ENCODE assay signal across 21 cellular contexts in genomic region chr1:87686671-87687070, GRCh38.
A peak's percentile ranks its signal among the peaks of the same experiment; 100 is the strongest.
DNase-seq lines count a peak whose midpoint lies in the region; ATAC-seq and TF ChIP-seq lines count a peak whose summit lies in the region.
"Had no signal": no experiment of that assay in that cellular context is flagged by ENCODE, and none has a peak within 500 bp of the region (broad histone marks: within the 10 kb centered on the region; RNA-seq: fewer than 3 reads in every experiment).

No MANE protein-coding gene starts in this region.

- DNase-seq in fibroblast of villous mesenchyme (ENCODE audit: low read depth), result peak; percentile 78
- no peak for DNase-seq in neural crest cell (ENCODE audit: low read depth, low spot score)
- DNase-seq in activated CD8-positive, alpha-beta memory T cell treated with anti-CD3 and anti-CD28 coated beads, Interleukin-2, amount 10 ng/mL, durations not matched to agents 7 days and 5 days, result no peak
- no peak for DNase-seq in stimulated activated naive CD4-positive, alpha-beta T cell treated with Interleukin-2 at 50 U/mL for 16 hours (lab: John Stamatoyannopoulos, UW)
- DNase-seq in NCI-H2196 treated with DMSO at 0.1 percent for 48 hours (lab: John Stamatoyannopoulos, UW; ENCODE audit: unreplicated experiment), result no peak
- DNase-seq in endothelial cell (ENCODE audit: low spot score), result no peak
- DNase-seq: ACHN; CD4-positive, alpha-beta T cell; COR-L47; GM23248; NCI-H1048; NCI-H1417 treated with DMSO at 0.1 percent for 48 hours; NCI-H187 treated with DMSO at 0.1 percent for 48 hours; NCI-H345; NCI-H524 treated with DMSO at 0.1 percent for 48 hours had no signal

- H3K4me1 Mint-ChIP-seq in neural crest cell (peaks cover 44% of the 10 kb centered on the region), endothelial cell (ENCODE audit: unreplicated experiment) (peaks cover 28% of the 10 kb centered on the region)
- no peaks in the 10 kb centered on the region for H3K4me1 Mint-ChIP-seq in activated CD8-positive, alpha-beta memory T cell treated with anti-CD3 and anti-CD28 coated beads, Interleukin-2, amount 10 ng/mL, durations not matched to agents 7 days and 5 days

- H3K27me3 ChIP-seq in stomach smooth muscle (ENCODE audit: control insufficient read depth in 1 of 2, insufficient read depth in 2 of 2, low read length in 2 of 2), result no peaks in the 10 kb centered on the region
- H3K27me3 ChIP-seq: BLaER1, SJSA1 had no signal

- ATAC-seq in activated CD8-positive, alpha-beta memory T cell treated with anti-CD3 and anti-CD28 coated beads, Interleukin-2, amount 10 ng/mL, durations not matched to agents 7 days and 5 days, result no peak
- ATAC-seq: HCT116, Right ventricle myocardium inferior had no signal

- H3K9me3 ChIP-seq in HEK293 (ENCODE audit: control insufficient read depth, insufficient read depth, low read depth, low read length), result no peaks in the 10 kb centered on the region
- no peaks in the 10 kb centered on the region for H3K9me3 ChIP-seq in stomach smooth muscle (ENCODE audit: control insufficient read depth in 2 of 2, low read length in 2 of 2)
- H3K9me3 ChIP-seq: BLaER1, SJSA1 had no signal

- CTCF ChIA-PET in HEK293 (lab: Yijun Ruan, JAX), result no interaction called here
- CTCF ChIA-PET in activated CD8-positive, alpha-beta memory T cell treated with anti-CD3 and anti-CD28 coated beads, Interleukin-2, amount 10 ng/mL, durations not matched to agents 7 days and 5 days (lab: Charles Lee), result no interaction called here

- TF ChIP-seq CTCF in HEK293 (tag by site-specific recombination; IDR thresholded peaks at IDR 0.05) (no peak), fibroblast of villous mesenchyme (IDR thresholded peaks at IDR 0.05; ENCODE audit: insufficient read depth, low read depth, low read length) (no peak), neural crest cell (conservative IDR thresholded peaks at IDR 0.05) (no peak), endothelial cell (IDR thresholded peaks at IDR 0.05; ENCODE audit: unreplicated experiment) (no peak)

- POLR2A ChIA-PET in HEK293 (lab: Yijun Ruan, JAX), result no interaction called here

- H3K27ac ChIP-seq in HEK293 (ENCODE audit: extremely low read depth, low read depth, low read length) (no peak overlapping the region), stomach smooth muscle (ENCODE audit: low read length) (peak overlapping the region; percentile 82)
- H3K27ac ChIP-seq: BLaER1, GM23248, SJSA1 had no signal

- no peaks in the 10 kb centered on the region for H3K27me3 Mint-ChIP-seq in neural crest cell (ENCODE audit: low read depth)
- H3K27me3 Mint-ChIP-seq in activated CD8-positive, alpha-beta memory T cell treated with anti-CD3 and anti-CD28 coated beads, Interleukin-2, amount 10 ng/mL, durations not matched to agents 7 days and 5 days, result peaks cover 3% of the 10 kb centered on the region
- H3K27me3 Mint-ChIP-seq in endothelial cell (ENCODE audit: unreplicated experiment), result peaks cover 4% of the 10 kb centered on the region

- H3K4me3 Mint-ChIP-seq in neural crest cell (no peak overlapping the region), endothelial cell (ENCODE audit: unreplicated experiment) (no peak overlapping the region)
- H3K4me3 Mint-ChIP-seq in activated CD8-positive, alpha-beta memory T cell treated with anti-CD3 and anti-CD28 coated beads, Interleukin-2, amount 10 ng/mL, durations not matched to agents 7 days and 5 days, result no peak overlapping the region
- H3K4me3 Mint-ChIP-seq: CD4-positive, alpha-beta T cell had no signal

- H3K9me3 Mint-ChIP-seq in neural crest cell, result no peaks in the 10 kb centered on the region
- no peaks in the 10 kb centered on the region for H3K9me3 Mint-ChIP-seq in activated CD8-positive, alpha-beta memory T cell treated with anti-CD3 and anti-CD28 coated beads, Interleukin-2, amount 10 ng/mL, durations not matched to agents 7 days and 5 days (ENCODE audit: low read depth)
- no peaks in the 10 kb centered on the region for H3K9me3 Mint-ChIP-seq in endothelial cell (ENCODE audit: unreplicated experiment)
- H3K9me3 Mint-ChIP-seq: CD4-positive, alpha-beta T cell had no signal

- H3K27ac Mint-ChIP-seq in neural crest cell (ENCODE audit: unreplicated experiment) (peak overlapping the region; percentile 81), endothelial cell (ENCODE audit: unreplicated experiment) (no peak overlapping the region)
- H3K27ac Mint-ChIP-seq in activated CD8-positive, alpha-beta memory T cell treated with anti-CD3 and anti-CD28 coated beads, Interleukin-2, amount 10 ng/mL, durations not matched to agents 7 days and 5 days, result no peak overlapping the region
- H3K27ac Mint-ChIP-seq: CD4-positive, alpha-beta T cell had no signal

- H3K36me3 ChIP-seq in HEK293 (ENCODE audit: control insufficient read depth in 2 of 2, insufficient read depth in 1 of 2, low read length in 2 of 2) (no peaks in the 10 kb centered on the region), stomach smooth muscle (ENCODE audit: control insufficient read depth in 2 of 2, insufficient read depth in 2 of 2, low read length in 2 of 2) (no peaks in the 10 kb centered on the region)
- H3K36me3 ChIP-seq: BLaER1, SJSA1 had no signal

- H3K4me1 ChIP-seq in HEK293 (ENCODE audit: control insufficient read depth, insufficient read depth, low read length) (no peaks in the 10 kb centered on the region), stomach smooth muscle (ENCODE audit: control insufficient read depth, insufficient read depth, low read length) (peaks cover 19% of the 10 kb centered on the region)
- H3K4me1 ChIP-seq: BLaER1, SJSA1 had no signal

- H3K36me3 Mint-ChIP-seq in neural crest cell (ENCODE audit: low read depth) (no peaks in the 10 kb centered on the region), endothelial cell (ENCODE audit: low read depth, unreplicated experiment) (no peaks in the 10 kb centered on the region)
- H3K36me3 Mint-ChIP-seq in activated CD8-positive, alpha-beta memory T cell treated with anti-CD3 and anti-CD28 coated beads, Interleukin-2, amount 10 ng/mL, durations not matched to agents 7 days and 5 days, result no peaks in the 10 kb centered on the region

- H3K4me3 ChIP-seq in HEK293 (ENCODE audit: low read depth, low read length), result no peak overlapping the region
- no peak overlapping the region for H3K4me3 ChIP-seq in fibroblast of villous mesenchyme (ENCODE audit: low read depth, low read length)
- no peak overlapping the region for H3K4me3 ChIP-seq in stomach smooth muscle (ENCODE audit: low read length in 2 of 2)
- H3K4me3 ChIP-seq: BLaER1, GM23248, SJSA1 had no signal

- H3K9ac ChIP-seq in stomach smooth muscle (ENCODE audit: low read length in 2 of 2), result no peak overlapping the region
- H3K9ac ChIP-seq: BLaER1, GM23248 had no signal

TF ChIP-seq in HEK293, 187 proteins besides CTCF, POLR2A, EP300 and RAD21:
- TF ChIP-seq ZNF426 (tag by site-specific recombination; IDR thresholded peaks at IDR 0.05) (no peak), ZNF514 (tag by site-specific recombination; IDR thresholded peaks at IDR 0.05) (no peak)
- TF ChIP-seq, protein P1, sequence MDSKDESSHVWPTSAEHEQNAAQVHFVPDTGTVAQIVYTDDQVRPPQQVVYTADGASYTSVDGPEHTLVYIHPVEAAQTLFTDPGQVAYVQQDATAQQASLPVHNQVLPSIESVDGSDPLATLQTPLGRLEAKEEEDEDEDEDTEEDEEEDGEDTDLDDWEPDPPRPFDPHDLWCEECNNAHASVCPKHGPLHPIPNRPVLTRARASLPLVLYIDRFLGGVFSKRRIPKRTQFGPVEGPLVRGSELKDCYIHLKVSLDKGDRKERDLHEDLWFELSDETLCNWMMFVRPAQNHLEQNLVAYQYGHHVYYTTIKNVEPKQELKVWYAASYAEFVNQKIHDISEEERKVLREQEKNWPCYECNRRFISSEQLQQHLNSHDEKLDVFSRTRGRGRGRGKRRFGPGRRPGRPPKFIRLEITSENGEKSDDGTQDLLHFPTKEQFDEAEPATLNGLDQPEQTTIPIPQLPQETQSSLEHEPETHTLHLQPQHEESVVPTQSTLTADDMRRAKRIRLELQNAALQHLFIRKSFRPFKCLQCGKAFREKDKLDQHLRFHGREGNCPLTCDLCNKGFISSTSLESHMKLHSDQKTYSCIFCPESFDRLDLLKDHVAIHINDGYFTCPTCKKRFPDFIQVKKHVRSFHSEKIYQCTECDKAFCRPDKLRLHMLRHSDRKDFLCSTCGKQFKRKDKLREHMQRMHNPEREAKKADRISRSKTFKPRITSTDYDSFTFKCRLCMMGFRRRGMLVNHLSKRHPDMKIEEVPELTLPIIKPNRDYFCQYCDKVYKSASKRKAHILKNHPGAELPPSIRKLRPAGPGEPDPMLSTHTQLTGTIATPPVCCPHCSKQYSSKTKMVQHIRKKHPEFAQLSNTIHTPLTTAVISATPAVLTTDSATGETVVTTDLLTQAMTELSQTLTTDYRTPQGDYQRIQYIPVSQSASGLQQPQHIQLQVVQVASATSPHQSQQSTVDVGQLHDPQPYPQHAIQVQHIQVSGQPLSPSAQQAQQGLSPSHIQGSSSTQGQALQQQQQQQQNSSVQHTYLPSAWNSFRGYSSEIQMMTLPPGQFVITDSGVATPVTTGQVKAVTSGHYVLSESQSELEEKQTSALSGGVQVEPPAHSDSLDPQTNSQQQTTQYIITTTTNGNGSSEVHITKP (tag by site-specific recombination; IDR thresholded peaks at IDR 0.05), result 0 out of 2 replicates have a peak, but pooled peaks have one; percentile 27
TF ChIP-seq in HEK293: peak in this region for 1.
